13 cellular contexts compared by ENCODE assay signal in the genomic region with DNA sequence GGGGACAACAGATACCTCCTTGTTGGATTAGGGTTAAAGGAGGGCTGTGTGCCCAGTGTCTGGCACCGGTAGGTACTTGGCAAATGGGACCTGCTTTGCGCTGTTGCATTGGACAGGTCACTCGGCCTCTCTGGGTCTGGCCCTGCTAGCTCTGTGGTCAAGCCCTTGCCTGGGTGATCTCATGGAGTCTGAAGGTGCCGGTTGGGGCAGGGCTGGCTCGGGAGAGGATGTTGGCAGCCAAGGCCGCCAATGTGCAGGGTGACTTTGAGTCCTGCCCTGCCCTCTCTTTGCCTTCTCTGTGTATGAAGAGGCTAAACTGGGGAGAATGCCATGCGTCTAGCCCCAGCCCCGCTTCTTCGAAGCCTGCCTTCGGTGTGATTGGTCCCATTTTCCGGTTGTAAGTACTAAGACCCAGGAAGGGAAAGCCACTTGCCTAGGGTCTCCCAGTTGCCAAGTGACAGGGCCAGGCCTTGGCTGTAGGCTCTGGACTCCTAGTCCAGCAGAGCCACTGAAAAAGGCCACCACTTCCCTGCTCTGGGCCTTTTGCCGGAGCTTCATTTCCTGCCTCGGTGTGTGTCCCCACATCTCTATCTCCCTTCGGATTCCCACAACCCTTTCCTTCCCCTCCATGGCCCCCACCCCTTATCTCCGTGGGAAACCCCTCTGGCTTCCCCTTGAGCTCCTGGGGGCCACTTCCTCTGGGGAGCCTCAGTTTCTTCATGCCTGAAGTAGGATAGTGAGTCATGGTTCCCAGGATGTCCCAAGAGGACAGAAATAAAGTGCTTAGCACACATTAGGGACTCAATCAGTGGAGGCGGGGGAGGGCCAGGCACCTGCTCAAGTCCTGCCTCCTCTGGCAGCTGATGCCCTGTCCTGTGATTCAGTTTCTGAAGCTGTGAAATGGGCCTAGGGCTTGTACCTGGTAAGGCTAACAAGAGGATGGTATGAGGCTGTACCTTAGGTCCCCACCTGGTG. TPM values are rescaled to one million over a fixed set of nuclear protein-coding genes. Genes with fewer than 3 reads are reported as not detected.
DNase-seq lines count a peak whose midpoint lies in the region; ATAC-seq and TF ChIP-seq lines count a peak whose summit lies in the region.
"Had no signal": no experiment of that assay in that cellular context is flagged by ENCODE, and none has a peak within 500 bp of the region (broad histone marks: within the 10 kb centered on the region; RNA-seq: fewer than 3 reads in every experiment).

No MANE protein-coding gene starts in this region.

- no peak overlapping the region for H3K4me2 ChIP-seq in GM23338
- no peak overlapping the region for H3K4me2 ChIP-seq in mesendoderm (ENCODE audit: low read length)

- peaks cover 60% of the 10 kb centered on the region for H3K79me1 ChIP-seq in mesendoderm (ENCODE audit: low read length)

- CTCF ChIA-PET in activated CD4-positive, alpha-beta T cell treated with anti-CD3 and anti-CD28 coated beads for 36 hours (lab: Charles Lee), result interaction anchor here (0.6 kb wide), 1 partner anchor 13 kb away, joined by 3 read pairs; no protein-coding TSS in a partner anchor

- H3K9me2 ChIP-seq in GM23338 (ENCODE audit: insufficient read depth), result no peaks in the 10 kb centered on the region

- H3K4me1 ChIP-seq in GM23338 (ENCODE audit: insufficient read depth) (peaks cover 5% of the 10 kb centered on the region; the same call in 1 of the 2 replicates), ascending aorta (peaks cover 13 to 57% of the 10 kb centered on the region in 2 donors), mesendoderm (ENCODE audit: control insufficient read depth, low read depth, low read length) (no peaks in the 10 kb centered on the region)

- peaks cover 18% of the 10 kb centered on the region for H3K4me1 Mint-ChIP-seq in GM23338
- peaks cover 11% of the 10 kb centered on the region for H3K4me1 Mint-ChIP-seq in activated CD4-positive, alpha-beta T cell treated with anti-CD3 and anti-CD28 coated beads for 36 hours

- no peak overlapping the region for H4K8ac ChIP-seq in mesendoderm (ENCODE audit: low read depth, low read length)

- no peaks in the 10 kb centered on the region for H3K36me3 ChIP-seq in GM23338 (ENCODE audit: insufficient read depth)
- H3K36me3 ChIP-seq in ascending aorta, result peaks cover 4 to 5% of the 10 kb centered on the region in 2 donors
- no peaks in the 10 kb centered on the region for H3K36me3 ChIP-seq in mesendoderm (ENCODE audit: control insufficient read depth, insufficient read depth, low read length)

- H3K27me3 ChIP-seq in GM23338 (ENCODE audit: insufficient read depth), result no peaks in the 10 kb centered on the region
- H3K27me3 ChIP-seq in ascending aorta, result no peaks in the 10 kb centered on the region
- no peaks in the 10 kb centered on the region for H3K27me3 ChIP-seq in mesendoderm (ENCODE audit: insufficient read depth, low read length, poor library complexity)

- H3K27ac Mint-ChIP-seq in GM23338, result 0 out of 2 replicates have a peak overlapping the region, but pooled peaks have one; percentile 82
- no peak overlapping the region for H3K27ac Mint-ChIP-seq in activated CD4-positive, alpha-beta T cell treated with anti-CD3 and anti-CD28 coated beads for 36 hours
- H3K27ac Mint-ChIP-seq: CD4-positive, alpha-beta T cell; T-helper 1 cell treated with Interleukin-12 subunit alpha and Interleukin-12 subunit beta and Interleukin-4 antibody, amounts not matched to agents 30 μg/mL and 1 μg/mL, for 36 hours had no signal

- ATAC-seq in GM23338, result no peak
- no peak for ATAC-seq in activated CD4-positive, alpha-beta T cell treated with anti-CD3 and anti-CD28 coated beads for 36 hours

- peak; percentile 27 for DNase-seq in 8988T
- DNase-seq in GM23338 (ENCODE audit: low spot score), result no peak
- DNase-seq in ascending aorta (ENCODE audit: low spot score in 2 of 2), result peak in 1 of 2 donors; percentile 85
- DNase-seq in mesendoderm, result no peak
- no peak for DNase-seq in activated CD4-positive, alpha-beta T cell treated with anti-CD3 and anti-CD28 coated beads for 36 hours
- DNase-seq in midbrain (lab: John Stamatoyannopoulos, UW), result no peak
- DNase-seq in NCI-H2196 treated with DMSO at 0.1 percent for 48 hours (lab: John Stamatoyannopoulos, UW; ENCODE audit: unreplicated experiment), result no peak
- DNase-seq in NCI-H1417 (lab: John Stamatoyannopoulos, UW), result no peak
- DNase-seq: CD4-positive, alpha-beta T cell; GOT3; NCI-H2081 treated with DMSO at 0.1 percent for 48 hours had no signal

- no peak overlapping the region for H3K4ac ChIP-seq in mesendoderm (ENCODE audit: low read depth, low read length)

- peak overlapping the region; percentile 11 for H3K23ac ChIP-seq in mesendoderm (ENCODE audit: low read length)

- H2AFZ ChIP-seq in GM23338, result no peak overlapping the region

- H3K9me3 Mint-ChIP-seq in GM23338, result no peaks in the 10 kb centered on the region
- H3K9me3 Mint-ChIP-seq in activated CD4-positive, alpha-beta T cell treated with anti-CD3 and anti-CD28 coated beads for 36 hours (ENCODE audit: low read depth), result no peaks in the 10 kb centered on the region
- H3K9me3 Mint-ChIP-seq: CD4-positive, alpha-beta T cell; T-helper 1 cell treated with Interleukin-12 subunit alpha and Interleukin-12 subunit beta and Interleukin-4 antibody, amounts not matched to agents 30 μg/mL and 1 μg/mL, for 36 hours had no signal

- peaks cover 18% of the 10 kb centered on the region for H4K20me1 ChIP-seq in GM23338 (replicated peaks; ENCODE audit: insufficient read depth)

- H3K9ac ChIP-seq in mesendoderm (ENCODE audit: low read length), result peak overlapping the region; percentile 19

- H3K79me2 ChIP-seq in GM23338 (replicated peaks; ENCODE audit: insufficient read depth) (peaks cover 74% of the 10 kb centered on the region), mesendoderm (ENCODE audit: control insufficient read depth, insufficient read depth, low read length) (peaks cover 76% of the 10 kb centered on the region)

- WGBS in mesendoderm (ENCODE audit: extremely low coverage, insufficient coverage, low lambda C conversion rate), result no CpG with 5 or more reads among the region's 16 CpGs

- H3K56ac ChIP-seq in mesendoderm (ENCODE audit: low read length), result peak overlapping the region; percentile 53

- no peak overlapping the region for H3K4me3 ChIP-seq in GM23338
- H3K4me3 ChIP-seq in ascending aorta, result peak overlapping the region in 1 of 2 donors; percentile 13
- no peak overlapping the region for H3K4me3 ChIP-seq in mesendoderm (ENCODE audit: low read length)

- no peaks in the 10 kb centered on the region for H3K9me3 ChIP-seq in ascending aorta

- H4K5ac ChIP-seq in mesendoderm (ENCODE audit: low read length), result no peak overlapping the region

- H2BK15ac ChIP-seq in mesendoderm (replicated peaks; ENCODE audit: low read depth), result no peak overlapping the region

- POLR2A ChIA-PET in activated CD4-positive, alpha-beta T cell treated with anti-CD3 and anti-CD28 coated beads for 36 hours (lab: Charles Lee), result no interaction called here

- H3K4me3 Mint-ChIP-seq in GM23338, result no peak overlapping the region
- no peak overlapping the region for H3K4me3 Mint-ChIP-seq in activated CD4-positive, alpha-beta T cell treated with anti-CD3 and anti-CD28 coated beads for 36 hours
- H3K4me3 Mint-ChIP-seq: T-helper 1 cell treated with Interleukin-12 subunit alpha and Interleukin-12 subunit beta and Interleukin-4 antibody, amounts not matched to agents 30 μg/mL and 1 μg/mL, for 36 hours had no signal

- peaks cover 12% of the 10 kb centered on the region for H3K27me3 Mint-ChIP-seq in GM23338 (ENCODE audit: insufficient read depth, low read depth, poor library complexity)
- H3K27me3 Mint-ChIP-seq in activated CD4-positive, alpha-beta T cell treated with anti-CD3 and anti-CD28 coated beads for 36 hours, result no peaks in the 10 kb centered on the region
- H3K27me3 Mint-ChIP-seq: CD4-positive, alpha-beta T cell had no signal

- no peak overlapping the region for H3K18ac ChIP-seq in mesendoderm (ENCODE audit: low read length)

- intact Hi-C loops in ascending aorta (cut with DNase I), result loop anchor here (2.0 kb wide), 2 partner anchors 33 to 53 kb away; no protein-coding TSS in a partner anchor
- intact Hi-C loops in activated CD4-positive, alpha-beta T cell treated with anti-CD3 and anti-CD28 coated beads for 36 hours (cut with DNase I, micrococcal nuclease), result loop anchor here in 1 of 2 experiments (5.0 kb wide), 1 partner anchor 58 kb away; no protein-coding TSS in a partner anchor

- H3F3A ChIP-seq in GM23338 (replicated peaks; ENCODE audit: low read depth), result no peaks in the 10 kb centered on the region

- TF ChIP-seq CTCF in GM23338 (conservative IDR thresholded peaks at IDR 0.05; ENCODE audit: low read depth in 2 of 2), result no peak
- no peak for TF ChIP-seq CTCF in ascending aorta (IDR thresholded peaks at IDR 0.05)

- peaks cover 16% of the 10 kb centered on the region; the same call in 2 of the 3 replicates for H3K36me3 Mint-ChIP-seq in GM23338 (ENCODE audit: low read depth)
- H3K36me3 Mint-ChIP-seq in activated CD4-positive, alpha-beta T cell treated with anti-CD3 and anti-CD28 coated beads for 36 hours (ENCODE audit: low read depth), result no peaks in the 10 kb centered on the region

- peak overlapping the region; percentile 74; the same call in 1 of the 2 replicates for H3K27ac ChIP-seq in GM23338 (ENCODE audit: low read depth)
- H3K27ac ChIP-seq in ascending aorta, result peak overlapping the region; percentile 95 to 97
- H3K27ac ChIP-seq in mesendoderm (ENCODE audit: low read depth, low read length), result no peak overlapping the region
- H3K27ac ChIP-seq: HL-60 had no signal

- H2AK5ac ChIP-seq in mesendoderm (ENCODE audit: low read length), result no peak overlapping the region

- no peak overlapping the region for H2BK120ac ChIP-seq in mesendoderm (ENCODE audit: low read depth, low read length)

- H2BK5ac ChIP-seq in mesendoderm (ENCODE audit: low read length), result no peak overlapping the region

TF ChIP-seq in GM23338, 12 proteins besides CTCF, POLR2A, EP300 and RAD21 (continues in another document):
- TF ChIP-seq ZNF114 (CRISPR knock-in tag; IDR thresholded peaks at IDR 0.05) (no peak), JUNB (IDR thresholded peaks at IDR 0.05; ENCODE audit: unreplicated experiment) (no peak), EZH2phosphoT487 (IDR thresholded peaks at IDR 0.05; ENCODE audit: unreplicated experiment) (no peak), STAT1 (IDR thresholded peaks at IDR 0.05; ENCODE audit: unreplicated experiment) (no peak), ZNF331 (CRISPR knock-in tag; IDR thresholded peaks at IDR 0.05; ENCODE audit: low read depth) (no peak)

RNA-seq across cellular contexts. Expression of a gene that starts 3.9 kb away (rescaled TPM):
- 25.9 and 34.6 TPM in 2 replicates for total RNA-seq in GM23338 (2014; rRNA removed; shearing (Covaris generic))
- polyA plus RNA-seq in GM23338 (2016; fragmentation: Nextera tagmentation; extraction: Ambion mirVana), result 7.1 and 8.0 TPM in 2 replicates
- total RNA-seq in ascending aorta, result 67.4 TPM
- polyA plus RNA-seq in mesendoderm (2013, experiment 1 of 2), result 18.4 TPM
- 19.3 TPM for polyA plus RNA-seq in mesendoderm (2013, experiment 2 of 2)
- 1 to 10 TPM; 4.2 to 5.7 TPM for total RNA-seq in activated CD4-positive, alpha-beta T cell treated with anti-CD3 and anti-CD28 coated beads for 36 hours
